ENCODE assay signal across 1 cellular context in the genomic region with DNA sequence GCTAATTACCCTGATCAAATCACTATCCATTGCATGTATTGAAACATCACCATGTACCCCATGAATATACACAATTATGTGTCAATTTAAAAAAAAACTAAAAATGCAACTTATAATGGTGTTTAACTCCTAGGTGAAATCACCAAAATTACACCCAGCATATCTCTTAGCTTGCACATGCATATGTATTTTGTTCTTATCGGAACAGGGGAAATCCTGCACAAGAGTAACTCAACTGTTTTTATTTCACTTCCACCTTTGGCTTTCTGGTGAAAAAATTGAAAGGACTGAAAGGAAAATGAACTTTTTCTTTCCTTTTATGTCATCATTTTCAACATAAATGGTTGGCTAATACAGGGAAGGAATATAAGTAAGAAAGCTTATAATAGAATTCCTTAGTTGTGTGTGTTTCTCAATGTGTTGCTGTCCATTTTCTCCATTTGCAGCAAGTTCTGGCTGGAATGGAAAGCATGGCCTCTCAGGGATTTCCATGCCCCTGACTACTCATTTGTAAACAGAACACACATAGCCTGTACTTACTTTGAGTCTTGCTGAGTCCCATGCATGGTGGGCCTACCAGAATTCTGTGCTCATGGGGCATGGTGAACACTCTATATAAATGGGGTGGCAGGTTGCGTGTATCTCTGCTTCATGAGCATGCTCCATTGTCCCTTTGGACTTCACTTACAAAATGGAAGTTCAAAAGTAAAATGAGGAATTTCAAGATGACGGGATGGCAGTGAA.
TF ChIP-seq lines count a peak whose summit lies in the region.

No MANE protein-coding gene starts in this region.

TF ChIP-seq in A549, 52 proteins besides CTCF, POLR2A, EP300 and RAD21 (continued from another document):
- TF ChIP-seq, protein P1, sequence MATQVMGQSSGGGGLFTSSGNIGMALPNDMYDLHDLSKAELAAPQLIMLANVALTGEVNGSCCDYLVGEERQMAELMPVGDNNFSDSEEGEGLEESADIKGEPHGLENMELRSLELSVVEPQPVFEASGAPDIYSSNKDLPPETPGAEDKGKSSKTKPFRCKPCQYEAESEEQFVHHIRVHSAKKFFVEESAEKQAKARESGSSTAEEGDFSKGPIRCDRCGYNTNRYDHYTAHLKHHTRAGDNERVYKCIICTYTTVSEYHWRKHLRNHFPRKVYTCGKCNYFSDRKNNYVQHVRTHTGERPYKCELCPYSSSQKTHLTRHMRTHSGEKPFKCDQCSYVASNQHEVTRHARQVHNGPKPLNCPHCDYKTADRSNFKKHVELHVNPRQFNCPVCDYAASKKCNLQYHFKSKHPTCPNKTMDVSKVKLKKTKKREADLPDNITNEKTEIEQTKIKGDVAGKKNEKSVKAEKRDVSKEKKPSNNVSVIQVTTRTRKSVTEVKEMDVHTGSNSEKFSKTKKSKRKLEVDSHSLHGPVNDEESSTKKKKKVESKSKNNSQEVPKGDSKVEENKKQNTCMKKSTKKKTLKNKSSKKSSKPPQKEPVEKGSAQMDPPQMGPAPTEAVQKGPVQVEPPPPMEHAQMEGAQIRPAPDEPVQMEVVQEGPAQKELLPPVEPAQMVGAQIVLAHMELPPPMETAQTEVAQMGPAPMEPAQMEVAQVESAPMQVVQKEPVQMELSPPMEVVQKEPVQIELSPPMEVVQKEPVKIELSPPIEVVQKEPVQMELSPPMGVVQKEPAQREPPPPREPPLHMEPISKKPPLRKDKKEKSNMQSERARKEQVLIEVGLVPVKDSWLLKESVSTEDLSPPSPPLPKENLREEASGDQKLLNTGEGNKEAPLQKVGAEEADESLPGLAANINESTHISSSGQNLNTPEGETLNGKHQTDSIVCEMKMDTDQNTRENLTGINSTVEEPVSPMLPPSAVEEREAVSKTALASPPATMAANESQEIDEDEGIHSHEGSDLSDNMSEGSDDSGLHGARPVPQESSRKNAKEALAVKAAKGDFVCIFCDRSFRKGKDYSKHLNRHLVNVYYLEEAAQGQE (IDR thresholded peaks at IDR 0.05), result no peak
- TF ChIP-seq, protein P2, sequence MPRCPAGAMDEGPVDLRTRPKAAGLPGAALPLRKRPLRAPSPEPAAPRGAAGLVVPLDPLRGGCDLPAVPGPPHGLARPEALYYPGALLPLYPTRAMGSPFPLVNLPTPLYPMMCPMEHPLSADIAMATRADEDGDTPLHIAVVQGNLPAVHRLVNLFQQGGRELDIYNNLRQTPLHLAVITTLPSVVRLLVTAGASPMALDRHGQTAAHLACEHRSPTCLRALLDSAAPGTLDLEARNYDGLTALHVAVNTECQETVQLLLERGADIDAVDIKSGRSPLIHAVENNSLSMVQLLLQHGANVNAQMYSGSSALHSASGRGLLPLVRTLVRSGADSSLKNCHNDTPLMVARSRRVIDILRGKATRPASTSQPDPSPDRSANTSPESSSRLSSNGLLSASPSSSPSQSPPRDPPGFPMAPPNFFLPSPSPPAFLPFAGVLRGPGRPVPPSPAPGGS (IDR thresholded peaks at IDR 0.05), result no peak
